Comparison of ENCODE assay signal across 27 cellular contexts in the genomic region with DNA sequence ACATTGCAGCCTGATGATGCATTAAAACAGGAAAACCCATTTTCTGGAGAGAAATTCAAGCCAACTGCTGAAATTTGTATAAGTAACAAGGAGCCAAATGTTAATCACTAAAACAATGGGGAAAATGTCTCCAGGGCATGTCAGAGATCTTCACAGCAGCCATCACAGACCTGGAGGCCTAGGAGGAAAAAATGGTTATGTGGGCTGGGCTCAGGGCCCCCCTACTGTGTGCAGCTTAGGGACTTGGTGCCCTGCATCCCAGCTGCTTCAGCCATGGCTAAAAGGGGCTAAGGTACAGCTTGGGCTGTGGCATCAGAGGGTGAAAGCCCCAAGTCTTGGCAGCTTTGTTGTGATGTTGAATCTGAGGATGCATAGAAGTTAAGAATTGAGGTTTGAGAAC.
DNase-seq lines count a peak whose midpoint lies in the region; ATAC-seq, FAIRE-seq and TF ChIP-seq lines count a peak whose summit lies in the region.
"Had no signal": no experiment of that assay in that cellular context is flagged by ENCODE, and none has a peak within 500 bp of the region (broad histone marks: within the 10 kb centered on the region; RNA-seq: fewer than 3 reads in every experiment).

No MANE protein-coding gene starts in this region.

- TF ChIP-seq POLR2A in A549 (IDR thresholded peaks at IDR 0.05; ENCODE audit: low read length) = no peak

- no peak for DNase-seq in A549 (ENCODE audit: low read depth in 1 of 2, low spot score in 1 of 2)
- no peak for DNase-seq in endodermal cell
- DNase-seq in ecto neural progenitor cell (ENCODE audit: low spot score) = no peak
- DNase-seq in foreskin fibroblast = no peak
- DNase-seq: ACHN; BE2C; C1 segment of cervical spinal cord; CD4-positive, CD25-positive, alpha-beta regulatory T cell; CD8-positive, alpha-beta memory T cell; COR-L47; DMS 273 treated with DMSO at 0.1 percent for 48 hours; DMS153; DMS53; DMS79; DND-41; EL; GDM1 had no signal

- no peaks in the 10 kb centered on the region for H3K27me3 ChIP-seq in endodermal cell (ENCODE audit: control insufficient read depth, insufficient read depth, low read length, poor library complexity, severe bottlenecking)
- H3K27me3 ChIP-seq: BE2C, BLaER1 had no signal

- no peak for TF ChIP-seq RAD21 in A549 (conservative IDR thresholded peaks at IDR 0.05 in 1 of 2, IDR thresholded peaks at IDR 0.05 in 1 of 2)

- H3K4me3 Mint-ChIP-seq in endodermal cell = no peak overlapping the region
- H3K4me3 Mint-ChIP-seq: CD14-positive monocyte; CD4-positive, alpha-beta memory T cell; CD4-positive, CD25-positive, alpha-beta regulatory T cell; CD8-positive, alpha-beta memory T cell had no signal

- H3K4me1 ChIP-seq in A549 (no peaks in the 10 kb centered on the region), HEK293 (ENCODE audit: control insufficient read depth, insufficient read depth, low read length) (no peaks in the 10 kb centered on the region), endodermal cell (ENCODE audit: control insufficient read depth, insufficient read depth, low read length) (no peaks in the 10 kb centered on the region)
- H3K4me1 ChIP-seq: BE2C, BLaER1 had no signal

- H3K4me1 Mint-ChIP-seq in endodermal cell = no peaks in the 10 kb centered on the region
- H3K4me1 Mint-ChIP-seq: CD14-positive monocyte; CD4-positive, alpha-beta memory T cell; CD4-positive, CD25-positive, alpha-beta regulatory T cell; CD8-positive, alpha-beta memory T cell had no signal

- H3K27ac ChIP-seq in A549 (no peak overlapping the region), HEK293 (ENCODE audit: extremely low read depth, low read depth, low read length) (no peak overlapping the region), endodermal cell (ENCODE audit: low read depth, low read length) (no peak overlapping the region)
- H3K27ac ChIP-seq: 22Rv1, BLaER1 had no signal

- CTCF ChIA-PET in A549 (lab: Yijun Ruan, JAX) = no interaction called here
- CTCF ChIA-PET in HEK293 (lab: Yijun Ruan, JAX) = no interaction called here

- H3K9me3 ChIP-seq in A549 = no peaks in the 10 kb centered on the region
- H3K9me3 ChIP-seq in HEK293 (ENCODE audit: control insufficient read depth, insufficient read depth, low read depth, low read length) = no peaks in the 10 kb centered on the region
- H3K9me3 ChIP-seq in endodermal cell (ENCODE audit: control insufficient read depth, low read length) = peaks cover 24% of the 10 kb centered on the region
- H3K9me3 ChIP-seq: BE2C had no signal

- ATAC-seq in A549 = no peak
- no peak for ATAC-seq in GM18520 (IDR thresholded peaks at IDR 0.05; ENCODE audit: unreplicated experiment)
- ATAC-seq: GM12878 had no signal

- H3K4me3 ChIP-seq in A549 (no peak overlapping the region), HEK293 (ENCODE audit: low read depth, low read length) (no peak overlapping the region), endodermal cell (ENCODE audit: low read length) (peak overlapping the region; percentile 30), foreskin fibroblast (ENCODE audit: low read depth in 1 of 2, low read length in 2 of 2) (no peak overlapping the region)
- H3K4me3 ChIP-seq: BLaER1, GM12878 had no signal

- TF ChIP-seq CTCF in A549 (IDR thresholded peaks at IDR 0.05) = no peak
- TF ChIP-seq CTCF in HEK293 (tag by site-specific recombination; IDR thresholded peaks at IDR 0.05) = no peak
- no peak for TF ChIP-seq CTCF in endodermal cell (conservative IDR thresholded peaks at IDR 0.05)
- no peak for TF ChIP-seq CTCF in foreskin fibroblast (IDR thresholded peaks at IDR 0.05; ENCODE audit: low read depth, low read length)

- H3K4me2 ChIP-seq in A549 = no peak overlapping the region
- H3K4me2 ChIP-seq: BLaER1 had no signal

- no peaks in the 10 kb centered on the region for H3K27me3 Mint-ChIP-seq in endodermal cell (ENCODE audit: insufficient read depth)
- H3K27me3 Mint-ChIP-seq: CD4-positive, alpha-beta memory T cell; CD4-positive, CD25-positive, alpha-beta regulatory T cell had no signal

- no peak overlapping the region for H3K9ac ChIP-seq in endodermal cell (ENCODE audit: extremely low read depth, low read length, poor library complexity, severe bottlenecking)
- H3K9ac ChIP-seq: BLaER1 had no signal

- H3K36me3 ChIP-seq in HEK293 (ENCODE audit: control insufficient read depth in 2 of 2, insufficient read depth in 1 of 2, low read length in 2 of 2) = no peaks in the 10 kb centered on the region
- no peaks in the 10 kb centered on the region for H3K36me3 ChIP-seq in endodermal cell (ENCODE audit: control insufficient read depth, insufficient read depth, low read length)
- H3K36me3 ChIP-seq: BE2C, BLaER1 had no signal

- no peak for FAIRE-seq in A549 (lab: Jason Lieb, UNC)
- FAIRE-seq: GM12878, GM12892, GM18507, GM19239 had no signal

- no peak overlapping the region for H3K27ac Mint-ChIP-seq in endodermal cell
- H3K27ac Mint-ChIP-seq: CD14-positive monocyte; CD4-positive, alpha-beta memory T cell; CD8-positive, alpha-beta memory T cell had no signal

- POLR2A ChIA-PET in A549 (lab: Yijun Ruan, JAX) = no interaction called here
- POLR2A ChIA-PET in HEK293 (lab: Yijun Ruan, JAX) = no interaction called here

- peaks cover 9% of the 10 kb centered on the region for H3K36me3 Mint-ChIP-seq in endodermal cell (ENCODE audit: low read depth)
- H3K36me3 Mint-ChIP-seq: CD14-positive monocyte; CD4-positive, alpha-beta memory T cell; CD4-positive, CD25-positive, alpha-beta regulatory T cell had no signal

- TF ChIP-seq EP300 in A549 (IDR thresholded peaks at IDR 0.05) = no peak

- peaks cover 38% of the 10 kb centered on the region for H3K9me3 Mint-ChIP-seq in endodermal cell

TF ChIP-seq in A549, 52 proteins besides CTCF, POLR2A, EP300 and RAD21:
- TF ChIP-seq HOXB5 (CRISPR knock-in tag; IDR thresholded peaks at IDR 0.05) = no peak
- peak; percentile 50 for TF ChIP-seq ZFP36 (IDR thresholded peaks at IDR 0.05; ENCODE audit: borderline replicate concordance, partially characterized antibody)
- TF ChIP-seq EHF (CRISPR knock-in tag; IDR thresholded peaks at IDR 0.05) = no peak

TF ChIP-seq in HEK293, 187 proteins besides CTCF, POLR2A, EP300 and RAD21:
- TF ChIP-seq ZNF677 (tag by site-specific recombination; IDR thresholded peaks at IDR 0.05) (no peak), IKZF3 (tag by site-specific recombination; IDR thresholded peaks at IDR 0.05) (no peak), ZBTB7A (tag by site-specific recombination; IDR thresholded peaks at IDR 0.05; ENCODE audit: low read depth) (no peak), SETDB1 (IDR thresholded peaks at IDR 0.05; ENCODE audit: insufficient read length, low read length) (peak; percentile 52), GLI2 (tag by site-specific recombination; IDR thresholded peaks at IDR 0.05; ENCODE audit: borderline replicate concordance, low read depth) (no peak), ZNF792 (tag by site-specific recombination; IDR thresholded peaks at IDR 0.05) (no peak), ZSCAN23 (tag by site-specific recombination; IDR thresholded peaks at IDR 0.05) (no peak), ZSCAN30 (tag by site-specific recombination; IDR thresholded peaks at IDR 0.05) (no peak), ZEB2 (tag by site-specific recombination; IDR thresholded peaks at IDR 0.05) (no peak), ZNF433 (tag by site-specific recombination; IDR thresholded peaks at IDR 0.05; ENCODE audit: low read depth) (no peak), ZNF404 (tag by site-specific recombination; IDR thresholded peaks at IDR 0.05) (no peak), ZNF560 (tag by site-specific recombination; IDR thresholded peaks at IDR 0.05; ENCODE audit: borderline replicate concordance) (no peak), ZNF610 (tag by site-specific recombination; IDR thresholded peaks at IDR 0.05; ENCODE audit: borderline replicate concordance) (no peak), REPIN1 (tag by site-specific recombination; IDR thresholded peaks at IDR 0.05; ENCODE audit: low read depth) (no peak), ZNF621 (tag by site-specific recombination; IDR thresholded peaks at IDR 0.05) (no peak), ZNF585B (tag by site-specific recombination; IDR thresholded peaks at IDR 0.05) (peak; percentile 91), ZNF558 (tag by site-specific recombination; IDR thresholded peaks at IDR 0.05) (no peak)
